Comparison of ENCODE assay signal across 20 cellular contexts in genomic region chr1:201554167-201554600, GRCh38. TPM values are rescaled to one million over a fixed set of nuclear protein-coding genes. Genes with fewer than 3 reads are reported as not detected.
A peak's percentile ranks its signal among the peaks of the same experiment; 100 is the strongest.
DNase-seq lines count a peak whose midpoint lies in the region; ATAC-seq and TF ChIP-seq lines count a peak whose summit lies in the region.
"Had no signal": no experiment of that assay in that cellular context is flagged by ENCODE, and none has a peak within 500 bp of the region (broad histone marks: within the 10 kb centered on the region; RNA-seq: fewer than 3 reads in every experiment).

No MANE protein-coding gene starts in this region.

- H4K20me1 ChIP-seq in osteoblast (ENCODE audit: insufficient read depth, low read length): peaks cover 4% of the 10 kb centered on the region

- peaks cover 3% of the 10 kb centered on the region for H3K27me3 Mint-ChIP-seq in activated T-helper 2 cell treated with anti-CD3 and anti-CD28 coated beads, Interferon-gamma antibody, Interleukin-2, Interleukin-4, amounts not matched to agents 10 μg/mL and 5 μg/mL and 100 μg/mL, durations not matched to agents 14 hours and 24 hours and 36 hours (ENCODE audit: low read depth)

- peak; percentile 62 for ATAC-seq in Right ventricle myocardium inferior
- ATAC-seq in heart left ventricle: peak; percentile 34 to 63 (median 46)
- ATAC-seq in upper lobe of right lung: no peak
- ATAC-seq: activated T-cell treated with anti-CD3 and anti-CD28 coated beads, Interleukin-2, amount 50 U/mL, for 72 hours; Panc1 had no signal

- H3K4me3 ChIP-seq in heart left ventricle (no peak overlapping the region), osteoblast (ENCODE audit: insufficient read depth, low read length) (no peak overlapping the region), upper lobe of right lung (no peak overlapping the region), thyroid gland (replicated peaks in 1 of 3) (no peak overlapping the region)
- H3K4me3 ChIP-seq: tibial artery had no signal

- H3K36me3 ChIP-seq in heart left ventricle (no peaks in the 10 kb centered on the region), osteoblast (ENCODE audit: insufficient read depth, low read length) (peaks cover 13% of the 10 kb centered on the region), upper lobe of right lung (no peaks in the 10 kb centered on the region), thyroid gland (no peaks in the 10 kb centered on the region)
- H3K36me3 ChIP-seq: tibial artery had no signal

- H3K4me3 Mint-ChIP-seq in activated T-helper 2 cell treated with anti-CD3 and anti-CD28 coated beads, Interferon-gamma antibody, Interleukin-2, Interleukin-4, amounts not matched to agents 10 μg/mL and 5 μg/mL and 100 μg/mL, durations not matched to agents 14 hours and 24 hours and 36 hours (ENCODE audit: low read depth): no peak overlapping the region
- H3K4me3 Mint-ChIP-seq: activated CD4-positive, alpha-beta memory T cell treated with anti-CD3 and anti-CD28 coated beads, Interleukin-2, amount 10 ng/mL, durations not matched to agents 7 days and 5 days; activated T-cell treated with anti-CD3 and anti-CD28 coated beads, Interleukin-2, amount 50 U/mL, for 72 hours; H9; naive B cell had no signal

- H3K4me1 ChIP-seq in heart left ventricle: peaks cover 2 to 77% (median 56%) of the 10 kb centered on the region in 12 donors
- peaks cover 61% of the 10 kb centered on the region for H3K4me1 ChIP-seq in osteoblast (ENCODE audit: insufficient read depth, low read length)
- peaks cover 19% of the 10 kb centered on the region for H3K4me1 ChIP-seq in upper lobe of right lung
- peaks cover 3 to 34% of the 10 kb centered on the region in 2 donors for H3K4me1 ChIP-seq in thyroid gland

- no peak overlapping the region for H3K27ac Mint-ChIP-seq in activated T-helper 2 cell treated with anti-CD3 and anti-CD28 coated beads, Interferon-gamma antibody, Interleukin-2, Interleukin-4, amounts not matched to agents 10 μg/mL and 5 μg/mL and 100 μg/mL, durations not matched to agents 14 hours and 24 hours and 36 hours
- H3K27ac Mint-ChIP-seq: activated CD4-positive, alpha-beta memory T cell treated with anti-CD3 and anti-CD28 coated beads, Interleukin-2, amount 10 ng/mL, durations not matched to agents 7 days and 5 days; activated T-cell treated with anti-CD3 and anti-CD28 coated beads, Interleukin-2, amount 50 U/mL, for 72 hours; H9; progenitor cell of endocrine pancreas had no signal

- 28 to 36% (median 35%) methylated on average over 10 of the region's 10 CpGs for WGBS in heart left ventricle, 4 donors
- 69 to 74% methylated on average over 10 of the region's 10 CpGs for WGBS in thyroid gland, 2 donors

- peak overlapping the region; percentile 46 to 77 (median 70) for H3K27ac ChIP-seq in heart left ventricle
- peak overlapping the region; percentile 92 for H3K27ac ChIP-seq in osteoblast (ENCODE audit: low read depth, low read length)
- H3K27ac ChIP-seq in upper lobe of right lung: peak overlapping the region; percentile 40
- H3K27ac ChIP-seq in thyroid gland: no peak overlapping the region
- H3K27ac ChIP-seq: VCaP had no signal

- H3K79me2 ChIP-seq in osteoblast (ENCODE audit: insufficient read depth, low read length): peaks cover 96% of the 10 kb centered on the region

- no peaks in the 10 kb centered on the region for H3K9me3 Mint-ChIP-seq in activated T-helper 2 cell treated with anti-CD3 and anti-CD28 coated beads, Interferon-gamma antibody, Interleukin-2, Interleukin-4, amounts not matched to agents 10 μg/mL and 5 μg/mL and 100 μg/mL, durations not matched to agents 14 hours and 24 hours and 36 hours
- H3K9me3 Mint-ChIP-seq: activated CD4-positive, alpha-beta memory T cell treated with anti-CD3 and anti-CD28 coated beads, Interleukin-2, amount 10 ng/mL, durations not matched to agents 7 days and 5 days; activated T-cell treated with anti-CD3 and anti-CD28 coated beads, Interleukin-2, amount 50 U/mL, for 72 hours; H9; naive B cell had no signal

- DNase-seq in Right ventricle myocardium inferior (ENCODE audit: missing footprints): no peak
- no peak for DNase-seq in cardiac septum (ENCODE audit: low spot score)
- peak in 2 of 5 donors; percentile 54 to 65 for DNase-seq in heart left ventricle
- DNase-seq in osteoblast (ENCODE audit: insufficient read length, low spot score, missing footprints): peak; percentile 73
- DNase-seq in upper lobe of right lung: no peak
- no peak for DNase-seq in activated T-helper 2 cell treated with anti-CD3 and anti-CD28 coated beads, Interferon-gamma antibody, Interleukin-2, Interleukin-4, amounts not matched to agents 10 μg/mL and 5 μg/mL and 100 μg/mL, durations not matched to agents 14 hours and 24 hours and 36 hours (ENCODE audit: low spot score)
- DNase-seq in thyroid gland: no peak
- DNase-seq in NCI-H82 treated with DMSO at 0.1 percent for 48 hours (lab: John Stamatoyannopoulos, UW; ENCODE audit: unreplicated experiment): no peak
- DNase-seq: 8988T; activated CD4-positive, alpha-beta memory T cell treated with anti-CD3 and anti-CD28 coated beads, Interleukin-2, amount 10 ng/mL, durations not matched to agents 7 days and 5 days; activated T-cell treated with anti-CD3 and anti-CD28 coated beads, Interleukin-2, amount 50 U/mL, for 72 hours; H9; naive B cell; NCI-H2081; stimulated activated CD4-positive, alpha-beta T cell treated with anti-CD3 and anti-CD28 coated beads, Interleukin-1b, Interleukin-23, amount 100 ng/mL, for 48 hours; SW 1271; tibial artery had no signal

- no peaks in the 10 kb centered on the region for H3K36me3 Mint-ChIP-seq in activated T-helper 2 cell treated with anti-CD3 and anti-CD28 coated beads, Interferon-gamma antibody, Interleukin-2, Interleukin-4, amounts not matched to agents 10 μg/mL and 5 μg/mL and 100 μg/mL, durations not matched to agents 14 hours and 24 hours and 36 hours (ENCODE audit: low read depth)
- H3K36me3 Mint-ChIP-seq: naive B cell had no signal

- H3K9me3 ChIP-seq in heart left ventricle (no peaks in the 10 kb centered on the region), osteoblast (ENCODE audit: low read depth, low read length) (no peaks in the 10 kb centered on the region), upper lobe of right lung (no peaks in the 10 kb centered on the region), thyroid gland (no peaks in the 10 kb centered on the region)
- H3K9me3 ChIP-seq: tibial artery had no signal

- TF ChIP-seq POLR2A in heart left ventricle (IDR thresholded peaks at IDR 0.05): no peak
- no peak for TF ChIP-seq POLR2A in thyroid gland (IDR thresholded peaks at IDR 0.05)

- peaks cover 2% of the 10 kb centered on the region for H3K4me1 Mint-ChIP-seq in activated T-helper 2 cell treated with anti-CD3 and anti-CD28 coated beads, Interferon-gamma antibody, Interleukin-2, Interleukin-4, amounts not matched to agents 10 μg/mL and 5 μg/mL and 100 μg/mL, durations not matched to agents 14 hours and 24 hours and 36 hours (ENCODE audit: low read depth)
- H3K4me1 Mint-ChIP-seq: naive B cell had no signal

- peak overlapping the region; percentile 27 for H3K4me2 ChIP-seq in osteoblast (ENCODE audit: insufficient read depth, low read length)

- intact Hi-C loops in Right ventricle myocardium inferior (cut with DNase I): loop anchor here (2.0 kb wide), 1 partner anchor 15 kb away; the partner anchor contains the start of gene NAV1
- intact Hi-C loops in cardiac septum (cut with DNase I): no loop called here
- intact Hi-C loops in heart left ventricle (cut with DNase I): loop anchor here in 1 of 10 donors (2.0 kb wide), 1 partner anchor 15 kb away; the partner anchor contains the start of gene NAV1
- intact Hi-C loops in upper lobe of right lung (cut with DNase I): no loop called here
- intact Hi-C loops in activated T-helper 2 cell treated with anti-CD3 and anti-CD28 coated beads, Interferon-gamma antibody, Interleukin-2, Interleukin-4, amounts not matched to agents 10 μg/mL and 5 μg/mL and 100 μg/mL, durations not matched to agents 14 hours and 24 hours and 36 hours (cut with micrococcal nuclease): no loop called here
- intact Hi-C loops in thyroid gland (cut with DNase I): no loop called here

- no peak for TF ChIP-seq CTCF in heart left ventricle (IDR thresholded peaks at IDR 0.05)
- TF ChIP-seq CTCF in osteoblast (IDR thresholded peaks at IDR 0.05; ENCODE audit: extremely low read depth, low read depth, low read length): no peak
- no peak for TF ChIP-seq CTCF in upper lobe of right lung (IDR thresholded peaks at IDR 0.05)
- TF ChIP-seq CTCF in thyroid gland (IDR thresholded peaks at IDR 0.05): no peak

- H3K27me3 ChIP-seq in heart left ventricle (no peaks in the 10 kb centered on the region), osteoblast (ENCODE audit: insufficient read depth, low read length) (no peaks in the 10 kb centered on the region), upper lobe of right lung (no peaks in the 10 kb centered on the region), thyroid gland (no peaks in the 10 kb centered on the region)
- H3K27me3 ChIP-seq: tibial artery had no signal

- no peak overlapping the region for H2AFZ ChIP-seq in osteoblast (ENCODE audit: low read length)

RNA-seq across cellular contexts. Expression of gene NAV1, which starts 15.3 kb away (rescaled TPM):
- 69.0 TPM for total RNA-seq in Right ventricle myocardium inferior
- total RNA-seq in cardiac septum: 86.6 TPM
- total RNA-seq in heart left ventricle: 100 to 1,000 TPM in 1 of 9 donors, 10 to 100 TPM in 8; 58.0 to 107 (median 85.0) TPM
- polyA plus RNA-seq in heart left ventricle: 10 to 100 TPM; 30.5 to 37.6 TPM
- total RNA-seq in osteoblast: 47.0 and 47.1 TPM in 2 replicates
- total RNA-seq in upper lobe of right lung: 34.1 TPM
- total RNA-seq in activated T-helper 2 cell treated with anti-CD3 and anti-CD28 coated beads, Interferon-gamma antibody, Interleukin-2, Interleukin-4, amounts not matched to agents 10 μg/mL and 5 μg/mL and 100 μg/mL, durations not matched to agents 14 hours and 24 hours and 36 hours: 1.3 and 1.6 TPM in 2 replicates
- 10 to 100 TPM; 13.3 to 29.7 (median 24.1) TPM for total RNA-seq in thyroid gland

RNA-seq across cellular contexts. Expression of gene CSRP1, which starts 47.3 kb away (rescaled TPM):
- 64.6 TPM for total RNA-seq in Right ventricle myocardium inferior
- 71.7 TPM for total RNA-seq in cardiac septum
- total RNA-seq in heart left ventricle: 100 to 1,000 TPM in 2 of 9 donors, 10 to 100 TPM in 7; 35.8 to 325 (median 78.6) TPM
- 10 to 100 TPM; 46.6 to 81.7 TPM for polyA plus RNA-seq in heart left ventricle
- total RNA-seq in osteoblast: 389 and 480 TPM in 2 replicates
- 280 TPM for total RNA-seq in upper lobe of right lung
- 61.4 and 62.9 TPM in 2 replicates for total RNA-seq in activated T-helper 2 cell treated with anti-CD3 and anti-CD28 coated beads, Interferon-gamma antibody, Interleukin-2, Interleukin-4, amounts not matched to agents 10 μg/mL and 5 μg/mL and 100 μg/mL, durations not matched to agents 14 hours and 24 hours and 36 hours
- total RNA-seq in thyroid gland: 100 to 1,000 TPM; 285 to 835 (median 454) TPM

Comparison
In these comparisons a context has a peak if more than half of its experiments do, and no peak if none do; other contexts are left out.
1. H3K27ac ChIP-seq: peak in heart left ventricle (12 of 12), osteoblast (single experiment) and upper lobe of right lung (single experiment); none in thyroid gland (0 of 3).